8 cellular contexts compared by ENCODE assay signal in genomic region chr15:90320062-90320884, GRCh38. TPM values are rescaled to one million over a fixed set of nuclear protein-coding genes. Genes with fewer than 3 reads are reported as not detected.
A peak's percentile ranks its signal among the peaks of the same experiment; 100 is the strongest.
DNase-seq lines count a peak whose midpoint lies in the region; ATAC-seq and TF ChIP-seq lines count a peak whose summit lies in the region.

No MANE protein-coding gene starts in this region.

- H3K36me3 Mint-ChIP-seq in CD8-positive, alpha-beta memory T cell, result no peaks in the 10 kb centered on the region
- H3K36me3 Mint-ChIP-seq in activated T-cell treated with anti-CD3 and anti-CD28 coated beads, Interleukin-2, amount 50 U/mL, for 72 hours (ENCODE audit: insufficient read depth in 2 of 2), result no peaks in the 10 kb centered on the region
- H3K36me3 Mint-ChIP-seq in nephron (ENCODE audit: low read depth), result no peaks in the 10 kb centered on the region

- peak; percentile 46 to 78 (median 61) for DNase-seq in CD8-positive, alpha-beta memory T cell
- DNase-seq in LoVo (ENCODE audit: low spot score) (peak; percentile 94), RPMI7951 (ENCODE audit: low read depth) (peak; percentile 89), fibroblast of the aortic adventitia (ENCODE audit: low read depth) (peak; percentile 93)
- DNase-seq in activated T-cell treated with anti-CD3 and anti-CD28 coated beads, Interleukin-2, amount 50 U/mL, for 72 hours, result peak; percentile 69 to 71
- DNase-seq in stimulated activated naive CD4-positive, alpha-beta T cell treated with Interleukin-2 at 50 U/mL for 16 hours (lab: John Stamatoyannopoulos, UW), result peak; percentile 55

- peak; percentile 100 for TF ChIP-seq CTCF in fibroblast of the aortic adventitia (IDR thresholded peaks at IDR 0.05; ENCODE audit: insufficient read depth, low read length)
- peak; percentile 98 to 99 (median 99) for TF ChIP-seq CTCF in nephron (IDR thresholded peaks at IDR 0.05; ENCODE audit: unreplicated experiment in 3 of 3)

- H3K27me3 ChIP-seq in CD8-positive, alpha-beta memory T cell (ENCODE audit: insufficient read depth, low read length, poor library complexity, severe bottlenecking), result no peaks in the 10 kb centered on the region

- no peaks in the 10 kb centered on the region for H3K36me3 ChIP-seq in CD8-positive, alpha-beta memory T cell (ENCODE audit: insufficient read depth, low read length)

- peaks cover 0 to 1% of the 10 kb centered on the region in 2 donors for H3K27me3 Mint-ChIP-seq in CD8-positive, alpha-beta memory T cell
- no peaks in the 10 kb centered on the region for H3K27me3 Mint-ChIP-seq in activated T-cell treated with anti-CD3 and anti-CD28 coated beads, Interleukin-2, amount 50 U/mL, for 72 hours (ENCODE audit: low read depth)
- no peaks in the 10 kb centered on the region for H3K27me3 Mint-ChIP-seq in nephron (ENCODE audit: low read depth)

- no peak overlapping the region for H3K4me3 Mint-ChIP-seq in CD8-positive, alpha-beta memory T cell
- H3K4me3 Mint-ChIP-seq in activated T-cell treated with anti-CD3 and anti-CD28 coated beads, Interleukin-2, amount 50 U/mL, for 72 hours, result peak overlapping the region; percentile 48
- peak overlapping the region; percentile 1 to 22 (median 10) for H3K4me3 Mint-ChIP-seq in nephron

- no peak overlapping the region for H3K27ac Mint-ChIP-seq in CD8-positive, alpha-beta memory T cell
- peak overlapping the region; percentile 2 for H3K27ac Mint-ChIP-seq in activated T-cell treated with anti-CD3 and anti-CD28 coated beads, Interleukin-2, amount 50 U/mL, for 72 hours
- H3K27ac Mint-ChIP-seq in nephron, result peak overlapping the region; percentile 43 to 51 (median 50)

- peaks cover 6% of the 10 kb centered on the region for H3K4me1 ChIP-seq in CD8-positive, alpha-beta memory T cell (ENCODE audit: insufficient read depth, low read length)

- POLR2A ChIA-PET in CD8-positive, alpha-beta memory T cell (lab: Charles Lee), result interaction anchor here (0.6 to 0.7 kb wide), 2 partner anchors 161 to 275 kb away, joined by 3 read pairs; no protein-coding TSS in a partner anchor

- no peaks in the 10 kb centered on the region for H3K9me3 Mint-ChIP-seq in CD8-positive, alpha-beta memory T cell
- H3K9me3 Mint-ChIP-seq in activated T-cell treated with anti-CD3 and anti-CD28 coated beads, Interleukin-2, amount 50 U/mL, for 72 hours, result no peaks in the 10 kb centered on the region
- no peaks in the 10 kb centered on the region for H3K9me3 Mint-ChIP-seq in nephron

- ATAC-seq in GM21526 (IDR thresholded peaks at IDR 0.05; ENCODE audit: low FRiP score, unreplicated experiment), result peak; percentile 85
- peak; percentile 99 for ATAC-seq in activated T-cell treated with anti-CD3 and anti-CD28 coated beads, Interleukin-2, amount 50 U/mL, for 72 hours (replicated peaks in 1 of 2)

- H3K9me3 ChIP-seq in CD8-positive, alpha-beta memory T cell (ENCODE audit: low read length), result no peaks in the 10 kb centered on the region

- CTCF ChIA-PET in CD8-positive, alpha-beta memory T cell (lab: Charles Lee), result interaction anchor here (0.6 to 9.0 kb wide), 41 partner anchors 9 to 951 kb away, joined by 3 to 87 read pairs (median 4); partner anchors contain the start of genes BLM, HDDC3 and UNC45A

- H3K4me3 ChIP-seq in CD8-positive, alpha-beta memory T cell (ENCODE audit: low read length), result no peak overlapping the region
- no peak overlapping the region for H3K4me3 ChIP-seq in fibroblast of the aortic adventitia (ENCODE audit: low read depth, low read length)

- no peak overlapping the region for H3K27ac ChIP-seq in CD8-positive, alpha-beta memory T cell (ENCODE audit: low read depth, low read length)

- peaks cover 5 to 9% (median 6%) of the 10 kb centered on the region in 3 donors for H3K4me1 Mint-ChIP-seq in CD8-positive, alpha-beta memory T cell
- H3K4me1 Mint-ChIP-seq in activated T-cell treated with anti-CD3 and anti-CD28 coated beads, Interleukin-2, amount 50 U/mL, for 72 hours (ENCODE audit: low read depth), result peaks cover 10% of the 10 kb centered on the region
- H3K4me1 Mint-ChIP-seq in nephron, result peaks cover 26% of the 10 kb centered on the region

RNA-seq across cellular contexts. Expression of gene ZNF774, which starts 31.8 kb away (rescaled TPM):
- total RNA-seq in CD8-positive, alpha-beta memory T cell, result under 1 TPM; 0.50 to 0.64 TPM
- polyA plus RNA-seq in CD8-positive, alpha-beta memory T cell, result not detected
- 2.9 and 3.7 TPM in 2 replicates for total RNA-seq in RPMI7951 (2014; rRNA removed; shearing (Covaris generic))
- 1 to 10 TPM in 1 of 2 donors, under 1 TPM in 1; 0.60 to 2.7 TPM for total RNA-seq in activated T-cell treated with anti-CD3 and anti-CD28 coated beads, Interleukin-2, amount 50 U/mL, for 72 hours
- 1.4 and 2.3 TPM in 2 replicates for total RNA-seq in fibroblast of the aortic adventitia (ENCODE audit: low replicate concordance)

RNA-seq across cellular contexts. Expression of gene NGRN, which starts 54.8 kb away (rescaled TPM):
- total RNA-seq in CD8-positive, alpha-beta memory T cell, result 10 to 100 TPM; 34.1 to 36.0 TPM
- 45.8 TPM for polyA plus RNA-seq in CD8-positive, alpha-beta memory T cell
- total RNA-seq in RPMI7951 (2014; rRNA removed; shearing (Covaris generic)), result 80.3 and 83.4 TPM in 2 replicates
- total RNA-seq in activated T-cell treated with anti-CD3 and anti-CD28 coated beads, Interleukin-2, amount 50 U/mL, for 72 hours, result 10 to 100 TPM; 38.0 to 38.9 TPM
- 67.2 and 76.3 TPM in 2 replicates for total RNA-seq in fibroblast of the aortic adventitia (ENCODE audit: low replicate concordance)

Comparison
In these comparisons a context has a peak if more than half of its experiments do, and no peak if none do; other contexts are left out.
1. H3K27ac Mint-ChIP-seq: peak in activated T-cell treated with anti-CD3 and anti-CD28 coated beads, Interleukin-2, amount 50 U/mL, for 72 hours (single experiment) and nephron (3 of 3); none in CD8-positive, alpha-beta memory T cell (0 of 8).
2. H3K4me3 Mint-ChIP-seq: peak in activated T-cell treated with anti-CD3 and anti-CD28 coated beads, Interleukin-2, amount 50 U/mL, for 72 hours (2 of 2) and nephron (3 of 3); none in CD8-positive, alpha-beta memory T cell (0 of 7).
3. Peak in every context shown above with its lines, with median percentiles within 50 percentile points of each other: DNase-seq.